Comparison of ENCODE assay signal across 10 cellular contexts in genomic region chr14:68363401-68363800, GRCh38.
DNase-seq lines count a peak whose midpoint lies in the region; ATAC-seq and TF ChIP-seq lines count a peak whose summit lies in the region.
"Had no signal": no experiment of that assay in that cellular context is flagged by ENCODE, and none has a peak within 500 bp of the region (broad histone marks: within the 10 kb centered on the region; RNA-seq: fewer than 3 reads in every experiment).

No MANE protein-coding gene starts in this region.

- H3K4me3 ChIP-seq in NT2/D1 (ENCODE audit: insufficient read length, low read depth): peak overlapping the region; percentile 27
- no peak overlapping the region for H3K4me3 ChIP-seq in esophagus muscularis mucosa
- H3K4me3 ChIP-seq in neuron (ENCODE audit: low read length): peak overlapping the region; percentile 11

- H3K9ac ChIP-seq in NT2/D1 (ENCODE audit: insufficient read length, low read depth): peak overlapping the region; percentile 92

- no peak for TF ChIP-seq POLR2A in esophagus muscularis mucosa (IDR thresholded peaks at IDR 0.05; ENCODE audit: low read depth)

- WGBS in esophagus muscularis mucosa: 87% methylated on average over 10 of the region's 10 CpGs

- H3K27ac ChIP-seq in esophagus muscularis mucosa (replicated peaks in 1 of 4): peak overlapping the region; percentile 65 to 73 (median 71)

- H3K36me3 ChIP-seq in NT2/D1 (ENCODE audit: insufficient read depth, insufficient read length, low read length) (no peaks in the 10 kb centered on the region), esophagus muscularis mucosa (no peaks in the 10 kb centered on the region), neuron (ENCODE audit: insufficient read depth, low read length) (no peaks in the 10 kb centered on the region)

- H3K9me3 ChIP-seq in NT2/D1 (ENCODE audit: insufficient read depth, low read length) (no peaks in the 10 kb centered on the region), esophagus muscularis mucosa (no peaks in the 10 kb centered on the region), neuron (ENCODE audit: low read length) (no peaks in the 10 kb centered on the region)

- DNase-seq in CD1c-positive myeloid dendritic cell (ENCODE audit: extremely low spot score): peak; percentile 55
- no peak for DNase-seq in NT2/D1 (ENCODE audit: low read depth, low spot score)
- DNase-seq in esophagus muscularis mucosa (ENCODE audit: extremely low spot score): no peak
- DNase-seq in SIG-M5 treated with dmso at 0.1 percent for 504 hours (lab: John Stamatoyannopoulos, UW; ENCODE audit: unreplicated experiment): no peak
- no peak for DNase-seq in activated T-cell treated with anti-CD3 and anti-CD28 coated beads, Interleukin-2, amount 50 U/mL, for 1 hour
- no peak for DNase-seq in NCI-H510A (lab: John Stamatoyannopoulos, UW)
- DNase-seq: CD4-positive, alpha-beta T cell had no signal

- H2AFZ ChIP-seq in neuron (ENCODE audit: low read depth, low read length): no peak overlapping the region

- TF ChIP-seq CTCF in esophagus muscularis mucosa (IDR thresholded peaks at IDR 0.05): no peak

- H3K4me1 ChIP-seq in NT2/D1 (ENCODE audit: insufficient read depth, insufficient read length) (peaks cover 11% of the 10 kb centered on the region), esophagus muscularis mucosa (peaks cover 36 to 74% (median 65%) of the 10 kb centered on the region in 4 donors), neuron (ENCODE audit: insufficient read depth, low read length) (peaks cover 50% of the 10 kb centered on the region)

- TF ChIP-seq EP300 in esophagus muscularis mucosa (IDR thresholded peaks at IDR 0.05): no peak

- intact Hi-C loops in esophagus muscularis mucosa (cut with DNase I): no loop called here

- H3K27me3 ChIP-seq in NT2/D1 (ENCODE audit: insufficient read depth, insufficient read length): no peaks in the 10 kb centered on the region
- no peaks in the 10 kb centered on the region for H3K27me3 ChIP-seq in esophagus muscularis mucosa
- H3K27me3 ChIP-seq in neuron (ENCODE audit: insufficient read depth, low read length): no peaks in the 10 kb centered on the region

- no peak for ATAC-seq in GM19397 (IDR thresholded peaks at IDR 0.05; ENCODE audit: unreplicated experiment)
- ATAC-seq: left colon had no signal

Comparison
In these comparisons a context has a peak if more than half of its experiments do, and no peak if none do; other contexts are left out.
1. H3K4me3 ChIP-seq: peak in NT2/D1 (single experiment) and neuron (single experiment); none in esophagus muscularis mucosa (0 of 4).